Comparison of ENCODE assay signal across 17 cellular contexts in genomic region chr11:122804161-122804560, GRCh38. TPM values are rescaled to one million over a fixed set of nuclear protein-coding genes. Genes with fewer than 3 reads are reported as not detected.
A peak's percentile ranks its signal among the peaks of the same experiment; 100 is the strongest.
DNase-seq lines count a peak whose midpoint lies in the region; ATAC-seq and TF ChIP-seq lines count a peak whose summit lies in the region.
"Had no signal": no experiment of that assay in that cellular context is flagged by ENCODE, and none has a peak within 500 bp of the region (broad histone marks: within the 10 kb centered on the region; RNA-seq: fewer than 3 reads in every experiment).

No MANE protein-coding gene starts in this region.

- H3K4me2 ChIP-seq in H9 (ENCODE audit: insufficient read depth, insufficient read length, low read length) = no peak overlapping the region

- DNase-seq in Daoy (ENCODE audit: low read depth) = peak; percentile 84
- no peak for DNase-seq in RWPE2 (ENCODE audit: low spot score)
- peak; percentile 23 for DNase-seq in epithelial cell of proximal tubule (ENCODE audit: low read depth)
- no peak for DNase-seq in osteocyte (ENCODE audit: extremely low spot score, unreplicated experiment)
- no peak for DNase-seq in hypothalamus (lab: John Stamatoyannopoulos, UW)
- no peak for DNase-seq in H9
- no peak for DNase-seq in endodermal cell
- no peak for DNase-seq in NCI-H1436 (lab: John Stamatoyannopoulos, UW)
- DNase-seq: activated B cell treated with CpG ODN at 0.5 μM for 24 hours; central memory CD4-positive, alpha-beta T cell; GOT3; NCI-H1417; NCI-H82; stimulated activated CD4-positive, alpha-beta T cell treated with anti-CD3 and anti-CD28 coated beads, Interleukin-15, amount 100 ng/mL, for 24 hours had no signal

- H3K9me3 Mint-ChIP-seq in osteocyte (ENCODE audit: unreplicated experiment) = no peaks in the 10 kb centered on the region
- H3K9me3 Mint-ChIP-seq in H9 = no peaks in the 10 kb centered on the region
- no peaks in the 10 kb centered on the region for H3K9me3 Mint-ChIP-seq in endodermal cell
- H3K9me3 Mint-ChIP-seq: activated B cell treated with CpG ODN at 0.5 μM for 24 hours; activated T-helper 1 cell treated with anti-CD3 and anti-CD28 coated beads, Interleukin-12 subunit alpha, Interleukin-12 subunit beta, Interleukin-2, Interleukin-4 antibody, amounts not matched to agents 30 ng/mL and 10 ng/mL and 1 ng/mL, durations not matched to agents 14 hours and 24 hours and 36 hours; CD14-positive monocyte had no signal

- H4K5ac ChIP-seq in H9 (ENCODE audit: insufficient read length, low read depth, low read length) = no peak overlapping the region

- H3K27me3 Mint-ChIP-seq in osteocyte (ENCODE audit: unreplicated experiment) = no peaks in the 10 kb centered on the region
- no peaks in the 10 kb centered on the region for H3K27me3 Mint-ChIP-seq in H9 (ENCODE audit: low read depth)
- peaks cover 15% of the 10 kb centered on the region for H3K27me3 Mint-ChIP-seq in endodermal cell (ENCODE audit: insufficient read depth)
- H3K27me3 Mint-ChIP-seq: activated B cell treated with CpG ODN at 0.5 μM for 24 hours had no signal

- H2BK15ac ChIP-seq in H9 (ENCODE audit: low read depth, low read length) = no peak overlapping the region

- H4K91ac ChIP-seq in H9 (ENCODE audit: insufficient read length, low read depth, low read length) = no peak overlapping the region

- H3K36me3 Mint-ChIP-seq in osteocyte (ENCODE audit: unreplicated experiment) (peaks cover 10% of the 10 kb centered on the region), H9 (ENCODE audit: insufficient read depth in 1 of 3, low read depth in 3 of 3) (no peaks in the 10 kb centered on the region; a peak in 1 of 7 replicates), endodermal cell (ENCODE audit: low read depth) (no peaks in the 10 kb centered on the region)

- H2AFZ ChIP-seq in H9 (ENCODE audit: low read length) = no peak overlapping the region

- H2BK5ac ChIP-seq in H9 (ENCODE audit: insufficient read length, low read length) = no peak overlapping the region

- H3K9me3 ChIP-seq in RWPE2 (ENCODE audit: severe bottlenecking) (no peaks in the 10 kb centered on the region), H9 (ENCODE audit: control insufficient read depth, low read depth, low read length) (no peaks in the 10 kb centered on the region), endodermal cell (ENCODE audit: control insufficient read depth, low read length) (no peaks in the 10 kb centered on the region)

- H3K4me3 Mint-ChIP-seq in osteocyte (ENCODE audit: unreplicated experiment) (no peak overlapping the region), H9 (no peak overlapping the region), endodermal cell (no peak overlapping the region)
- H3K4me3 Mint-ChIP-seq: activated T-helper 1 cell treated with anti-CD3 and anti-CD28 coated beads, Interleukin-12 subunit alpha, Interleukin-12 subunit beta, Interleukin-2, Interleukin-4 antibody, amounts not matched to agents 30 ng/mL and 10 ng/mL and 1 ng/mL, durations not matched to agents 14 hours and 24 hours and 36 hours; CD14-positive monocyte had no signal

- H2BK120ac ChIP-seq in H9 (ENCODE audit: low read depth, low read length, poor library complexity, severe bottlenecking) = no peak overlapping the region

- H3K4ac ChIP-seq in H9 (ENCODE audit: low read depth, low read length) = no peak overlapping the region

- H3K79me2 ChIP-seq in H9 (ENCODE audit: insufficient read depth, low read length) = no peaks in the 10 kb centered on the region

- peaks cover 10% of the 10 kb centered on the region for H3K36me3 ChIP-seq in RWPE2 (ENCODE audit: low read depth)
- no peaks in the 10 kb centered on the region for H3K36me3 ChIP-seq in endodermal cell (ENCODE audit: control insufficient read depth, insufficient read depth, low read length)

- no peaks in the 10 kb centered on the region for H4K20me1 ChIP-seq in H9 (ENCODE audit: control insufficient read depth, insufficient read depth, insufficient read length)

- no peak overlapping the region for H3T11ph ChIP-seq in H9 (ENCODE audit: low read length)

- H3K4me3 ChIP-seq in RWPE2 (ENCODE audit: severe bottlenecking) = no peak overlapping the region
- H3K4me3 ChIP-seq in epithelial cell of proximal tubule (ENCODE audit: low read depth, low read length) = no peak overlapping the region
- H3K4me3 ChIP-seq in endodermal cell (ENCODE audit: low read length) = no peak overlapping the region

- H3K23ac ChIP-seq in H9 (ENCODE audit: insufficient read length, low read depth, low read length) = no peak overlapping the region

- TF ChIP-seq CTCF in RWPE2 (IDR thresholded peaks at IDR 0.05; ENCODE audit: poor library complexity, severe bottlenecking) = no peak
- no peak for TF ChIP-seq CTCF in epithelial cell of proximal tubule (conservative IDR thresholded peaks at IDR 0.05; ENCODE audit: low read depth, low read length)
- TF ChIP-seq CTCF in osteocyte (IDR thresholded peaks at IDR 0.05) = no peak
- no peak for TF ChIP-seq CTCF in H9 (conservative IDR thresholded peaks at IDR 0.05)
- TF ChIP-seq CTCF in endodermal cell (conservative IDR thresholded peaks at IDR 0.05) = no peak

- H3K9ac ChIP-seq in H9 (ENCODE audit: extremely low read depth, insufficient read length, low read length) (no peak overlapping the region), endodermal cell (ENCODE audit: extremely low read depth, low read length, poor library complexity, severe bottlenecking) (no peak overlapping the region)

- no peak overlapping the region for H3K18ac ChIP-seq in H9 (ENCODE audit: insufficient read length, low read depth, low read length)

- H3K27ac ChIP-seq in RWPE2 (ENCODE audit: poor library complexity, severe bottlenecking) (peak overlapping the region; percentile 98), H9 (ENCODE audit: insufficient read length, low read depth, low read length) (no peak overlapping the region), endodermal cell (ENCODE audit: low read depth, low read length) (no peak overlapping the region)

- H4K8ac ChIP-seq in H9 (replicated peaks; ENCODE audit: insufficient read length, low read depth, low read length) = no peak overlapping the region

- peak overlapping the region; percentile 92 for H3K27ac Mint-ChIP-seq in osteocyte (ENCODE audit: unreplicated experiment)
- peak overlapping the region in 1 of 3 experiments; percentile 79; a peak in 3 of 7 replicates for H3K27ac Mint-ChIP-seq in H9
- no peak overlapping the region for H3K27ac Mint-ChIP-seq in endodermal cell
- H3K27ac Mint-ChIP-seq: activated T-helper 1 cell treated with anti-CD3 and anti-CD28 coated beads, Interleukin-12 subunit alpha, Interleukin-12 subunit beta, Interleukin-2, Interleukin-4 antibody, amounts not matched to agents 30 ng/mL and 10 ng/mL and 1 ng/mL, durations not matched to agents 14 hours and 24 hours and 36 hours had no signal

- no peak overlapping the region for H2AK5ac ChIP-seq in H9 (ENCODE audit: insufficient read length, low read length)

- no peaks in the 10 kb centered on the region for H3K23me2 ChIP-seq in H9 (ENCODE audit: insufficient read length, low read depth, low read length, poor library complexity, severe bottlenecking)

- H2BK20ac ChIP-seq in H9 (ENCODE audit: low read depth, low read length, poor library complexity, severe bottlenecking) = no peak overlapping the region

- no peak overlapping the region for H2BK12ac ChIP-seq in H9 (ENCODE audit: insufficient read length, low read depth, low read length)

- H3K27me3 ChIP-seq in RWPE2 (ENCODE audit: insufficient read depth, poor library complexity, severe bottlenecking) (no peaks in the 10 kb centered on the region), H9 (ENCODE audit: insufficient read depth, low read length) (no peaks in the 10 kb centered on the region), endodermal cell (ENCODE audit: control insufficient read depth, insufficient read depth, low read length, poor library complexity, severe bottlenecking) (no peaks in the 10 kb centered on the region)

- H3K56ac ChIP-seq in H9 (ENCODE audit: insufficient read length, low read depth, low read length) = no peak overlapping the region

- no peaks in the 10 kb centered on the region for H3K79me1 ChIP-seq in H9 (ENCODE audit: insufficient read depth, low read depth, low read length, poor library complexity, severe bottlenecking)

- H3K14ac ChIP-seq in H9 (ENCODE audit: insufficient read depth, low read length) = no peak overlapping the region

- peak; percentile 32 for ATAC-seq in RWPE2 (ENCODE audit: low read depth)

- peaks cover 62% of the 10 kb centered on the region for H3K4me1 Mint-ChIP-seq in osteocyte (ENCODE audit: unreplicated experiment)
- H3K4me1 Mint-ChIP-seq in H9 = peaks cover 23 to 31% of the 10 kb centered on the region in 2 experiments
- peaks cover 32% of the 10 kb centered on the region for H3K4me1 Mint-ChIP-seq in endodermal cell

- no CpG with 5 or more reads among the region's 4 CpGs for WGBS in H9 (ENCODE audit: extremely low coverage, insufficient read length, low lambda C conversion rate)
- WGBS in endodermal cell (ENCODE audit: insufficient coverage in 1 of 2, insufficient read length in 1 of 2), 2 experiments = 79 to 100% methylated on average over 2 to 4 of the region's 4 CpGs

- H3K4me1 ChIP-seq in RWPE2 (ENCODE audit: insufficient read depth, poor library complexity, severe bottlenecking) = peaks cover 36% of the 10 kb centered on the region
- peaks cover 2% of the 10 kb centered on the region; the same call in 1 of the 2 replicates for H3K4me1 ChIP-seq in H9 (ENCODE audit: insufficient read depth, low read length)
- H3K4me1 ChIP-seq in endodermal cell (ENCODE audit: control insufficient read depth, insufficient read depth, low read length) = no peaks in the 10 kb centered on the region

RNA-seq across cellular contexts. Expression of gene CRTAM, which starts 34.1 kb away (rescaled TPM):
- total RNA-seq in Daoy (2014; rRNA removed; shearing (Covaris generic)) = 0.06 and 0.27 TPM in 2 replicates
- total RNA-seq in epithelial cell of proximal tubule (0.14 TPM in 1 of 2 replicates, not detected in the other), osteocyte (not detected in 2 replicates), H9 (2021) (not detected in 2 replicates), endodermal cell (not detected)
- not detected for polyA plus RNA-seq in endodermal cell (2013, experiment 1 of 2)
- polyA plus RNA-seq in endodermal cell (2013, experiment 2 of 2) = not detected
- total RNA-seq: activated B cell treated with CpG ODN at 0.5 μM for 24 hours, HT-29 had no signal

Comparison
In these comparisons a context has a peak if more than half of its experiments do, and no peak if none do; other contexts are left out.
1. DNase-seq: peak in Daoy (single experiment) and epithelial cell of proximal tubule (single experiment); none in RWPE2 (single experiment), osteocyte (single experiment), hypothalamus (0 of 51), H9 (single experiment), endodermal cell (single experiment) and NCI-H1436 (single experiment).